1 cellular context compared by ENCODE assay signal in the genomic region with DNA sequence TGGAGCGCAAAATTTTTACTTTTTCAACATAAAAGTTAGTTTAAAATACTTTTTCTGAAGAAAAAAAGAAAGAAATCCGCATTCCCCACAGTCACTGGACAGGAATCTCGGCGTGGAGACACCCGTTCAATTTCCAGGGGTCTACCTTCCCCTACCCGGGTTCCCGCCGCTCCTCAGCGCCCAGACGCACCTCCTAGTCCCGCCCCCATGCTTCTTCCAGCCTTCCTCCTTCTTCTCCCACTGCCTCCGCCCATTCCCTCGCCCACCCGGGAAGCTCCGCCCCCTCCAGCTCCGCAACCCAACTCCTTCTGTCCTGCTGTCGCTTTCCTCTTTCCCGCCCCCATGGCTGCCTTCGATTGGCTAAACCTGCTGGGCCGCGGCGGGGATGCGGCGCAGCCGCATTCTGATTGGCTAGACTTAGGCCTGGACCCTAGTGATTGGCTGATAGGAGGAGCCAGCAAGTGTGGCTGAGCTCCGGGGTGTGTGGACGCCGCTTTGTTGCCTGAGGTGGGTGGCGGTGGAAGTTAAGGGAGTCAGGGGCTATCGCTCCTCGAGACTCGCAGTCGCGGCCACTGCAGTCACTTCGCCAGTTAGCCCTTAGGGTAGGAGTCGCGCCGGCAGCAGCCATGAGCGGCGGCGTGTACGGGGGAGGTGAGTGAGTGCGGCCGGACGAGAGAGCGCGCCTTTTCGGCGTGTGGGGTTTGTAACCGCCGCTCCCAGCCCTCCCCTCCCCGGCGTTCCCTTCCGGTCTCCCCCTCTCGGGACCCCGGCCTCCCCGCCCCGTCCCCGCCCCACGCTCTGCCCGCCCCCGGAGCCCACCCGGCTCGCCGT.
TF ChIP-seq lines count a peak whose summit lies in the region.

Gene ACTL6A, plus strand, starts transcription at position 460 of the 831 bp plus-strand sequence. Its CDS starts 167 bp downstream, at position 627.

TF ChIP-seq in HepG2, 621 proteins besides CTCF, POLR2A, EP300 and RAD21 (continued from another document):
- TF ChIP-seq PRDM4 (CRISPR knock-in tag; IDR thresholded peaks at IDR 0.05; ENCODE audit: borderline replicate concordance) (no peak), ZNF589 (CRISPR knock-in tag; conservative IDR thresholded peaks at IDR 0.05) (0 out of 2 replicates have a peak, but pooled peaks have one; percentile 41), KAT7 (CRISPR knock-in tag; IDR thresholded peaks at IDR 0.05; ENCODE audit: borderline replicate concordance) (peak; percentile 72; the same call in 1 of the 2 replicates), ZNF510 (CRISPR knock-in tag; IDR thresholded peaks at IDR 0.05; ENCODE audit: low read depth) (0 out of 2 replicates have a peak, but pooled peaks have one; percentile 46), ZNF292 (CRISPR knock-in tag; IDR thresholded peaks at IDR 0.05; ENCODE audit: borderline replicate concordance, low read depth) (no peak; the same call in 1 of the 2 replicates), E2F2 (CRISPR knock-in tag; IDR thresholded peaks at IDR 0.05; ENCODE audit: borderline replicate concordance) (no peak; the same call in 1 of the 2 replicates), ZNF782 (CRISPR knock-in tag; IDR thresholded peaks at IDR 0.05; ENCODE audit: borderline replicate concordance) (peak; percentile 93; the same call in 1 of the 2 replicates), FOSL2 (CRISPR knock-in tag; IDR thresholded peaks at IDR 0.05) (no peak; the same call in 1 of the 2 replicates), ZFP62 (CRISPR knock-in tag; IDR thresholded peaks at IDR 0.05) (no peak)
- TF ChIP-seq, protein P1, sequence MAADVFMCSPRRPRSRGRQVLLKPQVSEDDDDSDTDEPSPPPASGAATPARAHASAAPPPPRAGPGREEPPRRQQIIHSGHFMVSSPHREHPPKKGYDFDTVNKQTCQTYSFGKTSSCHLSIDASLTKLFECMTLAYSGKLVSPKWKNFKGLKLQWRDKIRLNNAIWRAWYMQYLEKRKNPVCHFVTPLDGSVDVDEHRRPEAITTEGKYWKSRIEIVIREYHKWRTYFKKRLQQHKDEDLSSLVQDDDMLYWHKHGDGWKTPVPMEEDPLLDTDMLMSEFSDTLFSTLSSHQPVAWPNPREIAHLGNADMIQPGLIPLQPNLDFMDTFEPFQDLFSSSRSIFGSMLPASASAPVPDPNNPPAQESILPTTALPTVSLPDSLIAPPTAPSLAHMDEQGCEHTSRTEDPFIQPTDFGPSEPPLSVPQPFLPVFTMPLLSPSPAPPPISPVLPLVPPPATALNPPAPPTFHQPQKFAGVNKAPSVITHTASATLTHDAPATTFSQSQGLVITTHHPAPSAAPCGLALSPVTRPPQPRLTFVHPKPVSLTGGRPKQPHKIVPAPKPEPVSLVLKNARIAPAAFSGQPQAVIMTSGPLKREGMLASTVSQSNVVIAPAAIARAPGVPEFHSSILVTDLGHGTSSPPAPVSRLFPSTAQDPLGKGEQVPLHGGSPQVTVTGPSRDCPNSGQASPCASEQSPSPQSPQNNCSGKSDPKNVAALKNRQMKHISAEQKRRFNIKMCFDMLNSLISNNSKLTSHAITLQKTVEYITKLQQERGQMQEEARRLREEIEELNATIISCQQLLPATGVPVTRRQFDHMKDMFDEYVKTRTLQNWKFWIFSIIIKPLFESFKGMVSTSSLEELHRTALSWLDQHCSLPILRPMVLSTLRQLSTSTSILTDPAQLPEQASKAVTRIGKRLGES (CRISPR knock-in tag; IDR thresholded peaks at IDR 0.05; ENCODE audit: borderline replicate concordance) = no peak
TF ChIP-seq in HepG2: peak in this region for 205.
